22 cellular contexts compared by ENCODE assay signal in genomic region chr3:71361346-71361745, GRCh38.
DNase-seq lines count a peak whose midpoint lies in the region; ATAC-seq and TF ChIP-seq lines count a peak whose summit lies in the region.
"Had no signal": no experiment of that assay in that cellular context is flagged by ENCODE, and none has a peak within 500 bp of the region (broad histone marks: within the 10 kb centered on the region; RNA-seq: fewer than 3 reads in every experiment).

No MANE protein-coding gene starts in this region.

- peak in 2 of 3 experiments; percentile 30 to 76 for DNase-seq in NCI-H1417 (lab: John Stamatoyannopoulos, UW)
- DNase-seq in NCI-H1417 treated with DMSO at 0.1 percent for 48 hours (lab: John Stamatoyannopoulos, UW): no peak
- DNase-seq in NCI-H69 (lab: John Stamatoyannopoulos, UW): peak; percentile 59
- DNase-seq in renal cortical epithelial cell (ENCODE audit: low read depth): peak; percentile 65
- DNase-seq in heart right ventricle: no peak
- no peak for DNase-seq in germinal center (ENCODE audit: low spot score)
- DNase-seq: activated naive CD4-positive, alpha-beta T cell treated with anti-CD3 and anti-CD28 coated beads, Interleukin-2, amount 10 ng/mL, durations not matched to agents 7 days and 5 days; DND-41; erythroblast; gastrocnemius medialis; H9; Kasumi-1; left ventricle myocardium superior; NCI-H1694; NCI-H446; SHP77 had no signal

- no peaks in the 10 kb centered on the region for H3K9me3 ChIP-seq in duodenal mucosa (ENCODE audit: control insufficient read depth in 1 of 2, low read length in 2 of 2)
- no peaks in the 10 kb centered on the region for H3K9me3 ChIP-seq in heart right ventricle
- H3K9me3 ChIP-seq: BLaER1 treated with 17β-estradiol and CSF1 and Interleukin-3, amounts not matched to agents 10 nM and 100 nM; breast epithelium; gastrocnemius medialis had no signal

- no peaks in the 10 kb centered on the region for H3K27me3 ChIP-seq in duodenal mucosa (ENCODE audit: control insufficient read depth in 1 of 2, insufficient read depth in 2 of 2, low read length in 2 of 2)
- no peaks in the 10 kb centered on the region for H3K27me3 ChIP-seq in heart right ventricle
- H3K27me3 ChIP-seq: BLaER1 treated with 17β-estradiol and CSF1 and Interleukin-3, amounts not matched to agents 10 nM and 100 nM; breast epithelium; gastrocnemius medialis had no signal

- H3K4me3 ChIP-seq in duodenal mucosa (ENCODE audit: low read depth in 1 of 2, low read length in 2 of 2) (peak overlapping the region; percentile 3 to 48), heart right ventricle (no peak overlapping the region)
- H3K4me3 ChIP-seq: BLaER1 treated with 17β-estradiol and CSF1 and Interleukin-3, amounts not matched to agents 10 nM and 100 nM; breast epithelium; gastrocnemius medialis; skin epidermis had no signal

- H3K27ac ChIP-seq in duodenal mucosa (ENCODE audit: low read depth, low read length): no peak overlapping the region
- no peak overlapping the region for H3K27ac ChIP-seq in heart right ventricle
- H3K27ac ChIP-seq: 22Rv1; BLaER1 treated with 17β-estradiol and CSF1 and Interleukin-3, amounts not matched to agents 10 nM and 100 nM; breast epithelium; gastrocnemius medialis had no signal

- intact Hi-C loops in heart right ventricle (cut with DNase I): no loop called here

- H3K4me1 ChIP-seq in duodenal mucosa (ENCODE audit: control insufficient read depth in 1 of 2, insufficient read depth in 2 of 2, low read length in 2 of 2): peaks cover 13 to 15% of the 10 kb centered on the region in 2 donors
- peaks cover 0 to 11% (median 2%) of the 10 kb centered on the region in 9 donors for H3K4me1 ChIP-seq in heart right ventricle
- H3K4me1 ChIP-seq: breast epithelium, gastrocnemius medialis had no signal

- H3K36me3 ChIP-seq in duodenal mucosa (ENCODE audit: control insufficient read depth in 1 of 2, insufficient read depth in 2 of 2, low read length in 2 of 2) (peaks cover 0 to 3% of the 10 kb centered on the region in 2 donors), heart right ventricle (peaks cover 0 to 10% (median 4%) of the 10 kb centered on the region in 9 donors)
- H3K36me3 ChIP-seq: BLaER1 treated with 17β-estradiol and CSF1 and Interleukin-3, amounts not matched to agents 10 nM and 100 nM; breast epithelium had no signal

- TF ChIP-seq CTCF in heart right ventricle (IDR thresholded peaks at IDR 0.05): no peak

- 79% methylated on average over 10 of the region's 10 CpGs for WGBS in heart right ventricle, 2 donors

- ATAC-seq in heart right ventricle (no peak), GM18520 (IDR thresholded peaks at IDR 0.05; ENCODE audit: unreplicated experiment) (no peak)
- ATAC-seq: gastrocnemius medialis, left ventricle myocardium superior had no signal

- no peak overlapping the region for H3K9ac ChIP-seq in duodenal mucosa (ENCODE audit: low read depth in 1 of 2, low read length in 2 of 2)
- H3K9ac ChIP-seq: BLaER1 treated with 17β-estradiol and CSF1 and Interleukin-3, amounts not matched to agents 10 nM and 100 nM had no signal

Comparison
In these comparisons a context has a peak if more than half of its experiments do, and no peak if none do; other contexts are left out.
1. DNase-seq: peak in NCI-H1417 (2 of 3), NCI-H69 (single experiment) and renal cortical epithelial cell (single experiment); none in NCI-H1417 treated with DMSO at 0.1 percent for 48 hours (single experiment), heart right ventricle (0 of 2) and germinal center (single experiment).
2. H3K4me3 ChIP-seq: peak in duodenal mucosa (2 of 2); none in heart right ventricle (0 of 10).